In the genomic region with DNA sequence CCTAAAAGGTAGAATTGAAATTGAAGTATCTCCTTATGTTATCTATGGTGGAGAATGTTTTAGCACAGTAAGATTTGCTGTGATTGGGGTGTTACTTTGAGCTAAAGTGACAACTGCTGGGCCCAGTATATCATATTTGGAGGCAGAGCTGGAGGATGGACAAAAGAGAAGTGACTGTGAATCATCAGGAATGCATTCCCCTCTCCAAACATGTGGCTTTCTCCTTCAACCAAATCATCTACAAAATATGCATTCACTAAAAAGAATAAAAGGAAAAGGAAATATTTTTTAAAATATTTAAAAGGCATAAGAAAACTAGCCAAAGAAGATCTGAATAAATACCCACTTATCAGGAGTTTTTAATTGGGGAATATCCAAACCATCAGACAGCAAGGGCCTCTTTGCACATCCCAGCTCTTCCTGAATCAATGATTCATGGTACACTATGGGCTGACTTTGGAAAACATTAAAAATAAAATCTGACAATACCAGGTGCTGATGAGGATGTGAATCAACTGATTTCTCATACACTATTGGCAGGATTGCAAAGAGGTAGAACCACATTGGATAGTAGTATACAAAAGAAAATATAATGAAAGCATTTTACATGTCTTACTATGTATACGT, we compare ENCODE assay signal across 14 cellular contexts.
A peak's percentile ranks its signal among the peaks of the same experiment; 100 is the strongest.
DNase-seq lines count a peak whose midpoint lies in the region; ATAC-seq, FAIRE-seq and TF ChIP-seq lines count a peak whose summit lies in the region.
"Had no signal": no experiment of that assay in that cellular context is flagged by ENCODE, and none has a peak within 500 bp of the region (broad histone marks: within the 10 kb centered on the region; RNA-seq: fewer than 3 reads in every experiment).

No MANE protein-coding gene starts in this region.

- H3K27ac Mint-ChIP-seq in progenitor cell of endocrine pancreas = no peak overlapping the region
- H3K27ac Mint-ChIP-seq: mesothelial cell of epicardium had no signal

- intact Hi-C loops in posterior vena cava (cut with DNase I) = no loop called here

- FAIRE-seq in HTR-8/SVneo (lab: Jason Lieb, UNC) = no peak
- FAIRE-seq: pancreas had no signal

- TF ChIP-seq CTCF in progenitor cell of endocrine pancreas (IDR thresholded peaks at IDR 0.05; ENCODE audit: unreplicated experiment) = no peak

- H3K4me1 Mint-ChIP-seq in progenitor cell of endocrine pancreas (ENCODE audit: low read depth) = no peaks in the 10 kb centered on the region

- peak; percentile 79 for DNase-seq in AG08395 (ENCODE audit: low spot score)
- peak; percentile 27 for DNase-seq in HTR-8/SVneo (ENCODE audit: insufficient read length, low spot score)
- DNase-seq in astrocyte of the hippocampus (ENCODE audit: low read depth, low spot score) = peak; percentile 77
- peak; percentile 62 for DNase-seq in iris pigment epithelial cell (ENCODE audit: low read depth)
- no peak for DNase-seq in posterior vena cava (ENCODE audit: low spot score)
- no peak for DNase-seq in progenitor cell of endocrine pancreas (ENCODE audit: low spot score, unreplicated experiment)
- DNase-seq: activated naive CD4-positive, alpha-beta T cell treated with anti-CD3 and anti-CD28 coated beads, Interleukin-2, amount 50 U/mL, for 16 hours; cerebellar nuclear complex; NCI-H2227 treated with DMSO at 0.1 percent for 48 hours; pancreas; stimulated activated CD4-positive, alpha-beta T cell treated with anti-CD3 and anti-CD28 coated beads, Interleukin-15, amount 100 ng/mL, for 24 hours had no signal

- H3K27me3 Mint-ChIP-seq in progenitor cell of endocrine pancreas = peaks cover 17% of the 10 kb centered on the region

- H3K36me3 Mint-ChIP-seq in progenitor cell of endocrine pancreas (ENCODE audit: insufficient read depth) = no peaks in the 10 kb centered on the region
- H3K36me3 Mint-ChIP-seq: mesothelial cell of epicardium had no signal

- no peak for ATAC-seq in GM21825 (IDR thresholded peaks at IDR 0.05; ENCODE audit: unreplicated experiment)
- no peak for ATAC-seq in GM21717 (IDR thresholded peaks at IDR 0.05; ENCODE audit: unreplicated experiment)

- H3K9me3 Mint-ChIP-seq in progenitor cell of endocrine pancreas (ENCODE audit: low read depth) = peaks cover 4% of the 10 kb centered on the region

- H3K4me3 Mint-ChIP-seq in progenitor cell of endocrine pancreas (ENCODE audit: low read depth) = no peak overlapping the region
- H3K4me3 Mint-ChIP-seq: mesothelial cell of epicardium had no signal

Comparison
In these comparisons a context has a peak if more than half of its experiments do, and no peak if none do; other contexts are left out.
1. DNase-seq: peak in AG08395 (single experiment), HTR-8/SVneo (single experiment), astrocyte of the hippocampus (single experiment) and iris pigment epithelial cell (single experiment); none in posterior vena cava (single experiment) and progenitor cell of endocrine pancreas (single experiment).